ENCODE assay signal across 1 cellular context in genomic region chr14:68293404-68293803, GRCh38.
TF ChIP-seq lines count a peak whose summit lies in the region.

No MANE protein-coding gene starts in this region.

TF ChIP-seq in WTC11, 78 proteins besides CTCF, POLR2A, EP300 and RAD21 (continued from another document):
- TF ChIP-seq ATF6 (CRISPR knock-in tag; IDR thresholded peaks at IDR 0.05) (no peak), E2F1 (CRISPR knock-in tag; IDR thresholded peaks at IDR 0.05) (no peak), CREM (CRISPR knock-in tag; IDR thresholded peaks at IDR 0.05) (no peak), AFF4 (CRISPR knock-in tag; IDR thresholded peaks at IDR 0.05; ENCODE audit: borderline replicate concordance) (no peak), ZNF396 (CRISPR knock-in tag; IDR thresholded peaks at IDR 0.05; ENCODE audit: borderline replicate concordance) (no peak), SMAD3 (CRISPR knock-in tag; IDR thresholded peaks at IDR 0.05; ENCODE audit: borderline replicate concordance) (no peak), AR (CRISPR knock-in tag; IDR thresholded peaks at IDR 0.05) (no peak), JAZF1 (CRISPR knock-in tag; IDR thresholded peaks at IDR 0.05) (no peak)
TF ChIP-seq in WTC11: peak in this region for 0.
